ENCODE assay signal across 8 cellular contexts in genomic region chr20:53677447-53678314, GRCh38.
A peak's percentile ranks its signal among the peaks of the same experiment; 100 is the strongest.
DNase-seq lines count a peak whose midpoint lies in the region; ATAC-seq, FAIRE-seq and TF ChIP-seq lines count a peak whose summit lies in the region.

No MANE protein-coding gene starts in this region.

- DNase-seq in EH (ENCODE audit: low read depth) = peak; percentile 62
- no peak for DNase-seq in coronary artery (ENCODE audit: low spot score)
- no peak for DNase-seq in natural killer cell treated with Interleukin-12 subunit alpha and Interleukin-12 subunit beta and Interleukin-15 and Interleukin-18, amount 100 ng/mL, for 72 hours (ENCODE audit: low spot score)
- DNase-seq in NCI-H2081 treated with DMSO at 0.1 percent for 48 hours (lab: John Stamatoyannopoulos, UW) = no peak
- DNase-seq in urothelium cell line (ENCODE audit: low spot score) = no peak
- DNase-seq in GOT3 (lab: John Stamatoyannopoulos, UW) = no peak

- H3K4me1 Mint-ChIP-seq in natural killer cell treated with Interleukin-12 subunit alpha and Interleukin-12 subunit beta and Interleukin-15 and Interleukin-18, amount 100 ng/mL, for 72 hours (ENCODE audit: low read depth in 2 of 2) = peaks cover 11 to 18% of the 10 kb centered on the region in 2 donors

- H3K4me3 Mint-ChIP-seq in natural killer cell treated with Interleukin-12 subunit alpha and Interleukin-12 subunit beta and Interleukin-15 and Interleukin-18, amount 100 ng/mL, for 72 hours = peak overlapping the region; percentile 72

- no peaks in the 10 kb centered on the region for H3K36me3 Mint-ChIP-seq in natural killer cell treated with Interleukin-12 subunit alpha and Interleukin-12 subunit beta and Interleukin-15 and Interleukin-18, amount 100 ng/mL, for 72 hours

- peak overlapping the region in 1 of 2 donors; percentile 45 for H3K27ac ChIP-seq in coronary artery

- H3K4me3 ChIP-seq in coronary artery = peak overlapping the region; percentile 43

- peak; percentile 48 to 68 for ATAC-seq in natural killer cell treated with Interleukin-12 subunit alpha and Interleukin-12 subunit beta and Interleukin-15 and Interleukin-18, amount 100 ng/mL, for 72 hours
- ATAC-seq in GM21528 (IDR thresholded peaks at IDR 0.05; ENCODE audit: low FRiP score, unreplicated experiment) = no peak

- peak overlapping the region; percentile 69 to 89 for H3K27ac Mint-ChIP-seq in natural killer cell treated with Interleukin-12 subunit alpha and Interleukin-12 subunit beta and Interleukin-15 and Interleukin-18, amount 100 ng/mL, for 72 hours

- TF ChIP-seq CTCF in coronary artery (IDR thresholded peaks at IDR 0.05) = no peak

- no peaks in the 10 kb centered on the region for H3K9me3 Mint-ChIP-seq in natural killer cell treated with Interleukin-12 subunit alpha and Interleukin-12 subunit beta and Interleukin-15 and Interleukin-18, amount 100 ng/mL, for 72 hours

- no peak for FAIRE-seq in urothelium cell line (lab: Jason Lieb, UNC)

- peaks cover 0 to 11% of the 10 kb centered on the region in 2 donors for H3K27me3 Mint-ChIP-seq in natural killer cell treated with Interleukin-12 subunit alpha and Interleukin-12 subunit beta and Interleukin-15 and Interleukin-18, amount 100 ng/mL, for 72 hours

TF ChIP-seq in PFSK-1, 5 proteins besides CTCF, POLR2A, EP300 and RAD21:
- no peak for TF ChIP-seq SIN3A (IDR thresholded peaks at IDR 0.05; ENCODE audit: borderline replicate concordance, insufficient read depth, low read length)
- TF ChIP-seq TAF1 (IDR thresholded peaks at IDR 0.05; ENCODE audit: borderline replicate concordance, insufficient read depth, low read length) = peak; percentile 55; the same call in 1 of the 2 replicates
